Comparison of ENCODE assay signal across 25 cellular contexts in the genomic region with DNA sequence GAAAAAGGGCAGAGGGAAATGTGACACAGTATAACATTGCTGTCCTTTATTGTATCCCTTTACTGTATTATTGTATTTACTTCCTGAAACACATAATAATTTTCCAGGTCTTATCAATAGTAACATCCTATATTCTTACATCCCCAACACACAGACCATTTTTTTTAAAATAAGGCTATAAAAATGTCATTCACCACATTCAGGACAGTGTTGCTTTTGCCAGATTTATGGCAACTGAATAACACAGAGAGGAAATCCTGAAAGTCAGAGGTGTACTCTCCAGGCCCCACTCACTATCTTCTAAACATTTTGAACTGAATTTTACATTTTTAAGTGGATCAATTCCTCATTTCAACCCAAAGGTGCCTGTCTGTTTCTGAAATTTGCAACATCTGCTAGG.
A peak's percentile ranks its signal among the peaks of the same experiment; 100 is the strongest.
DNase-seq lines count a peak whose midpoint lies in the region; ATAC-seq and TF ChIP-seq lines count a peak whose summit lies in the region.
"Had no signal": no experiment of that assay in that cellular context is flagged by ENCODE, and none has a peak within 500 bp of the region (broad histone marks: within the 10 kb centered on the region; RNA-seq: fewer than 3 reads in every experiment).

No MANE protein-coding gene starts in this region.

- in situ Hi-C loops in mammary epithelial cell (cut with MboI; ENCODE audit: low sequenced_read_pairs in 2 of 2), result loop anchor here in 1 of 2 donors (25.0 kb wide), 1 partner anchor 191 kb away; no protein-coding TSS in a partner anchor

- H3K9me3 Mint-ChIP-seq in MCF 10A (ENCODE audit: unreplicated experiment) (no peaks in the 10 kb centered on the region), WTC11 (no peaks in the 10 kb centered on the region)
- H3K9me3 Mint-ChIP-seq: GM23338 had no signal

- H3K4me2 ChIP-seq in mammary epithelial cell (ENCODE audit: insufficient read depth, low read depth, low read length), result no peak overlapping the region
- H3K4me2 ChIP-seq: BLaER1, GM23338, SK-N-SH had no signal

- H3K4me3 ChIP-seq in mammary epithelial cell (replicated peaks in 1 of 3; ENCODE audit: insufficient read depth in 1 of 3, low read depth in 2 of 3, low read length in 3 of 3) (no peak overlapping the region), vagina (no peak overlapping the region)
- H3K4me3 ChIP-seq: BLaER1, GM23338, HAP-1, K562 had no signal

- H3K27ac Mint-ChIP-seq in MCF 10A (ENCODE audit: low read depth, unreplicated experiment), result peak overlapping the region; percentile 50
- no peak overlapping the region for H3K27ac Mint-ChIP-seq in WTC11
- H3K27ac Mint-ChIP-seq: GM23338 had no signal

- dilution Hi-C loops in mammary epithelial cell (cut with HindIII; ENCODE audit: low sequenced_read_pairs), result no loop called here

- H3K36me3 ChIP-seq in mammary epithelial cell (ENCODE audit: insufficient read depth, low read length) (no peaks in the 10 kb centered on the region), vagina (no peaks in the 10 kb centered on the region)
- H3K36me3 ChIP-seq: BLaER1, HAP-1 had no signal

- H3K9me3 ChIP-seq in mammary epithelial cell (replicated peaks; ENCODE audit: insufficient read depth, low read length), result no peaks in the 10 kb centered on the region
- no peaks in the 10 kb centered on the region for H3K9me3 ChIP-seq in vagina
- H3K9me3 ChIP-seq: BLaER1, HAP-1, SK-N-SH had no signal

- H3K27ac ChIP-seq in mammary epithelial cell (ENCODE audit: insufficient read depth, low read depth, low read length) (no peak overlapping the region), vagina (no peak overlapping the region)
- H3K27ac ChIP-seq: 22Rv1, BLaER1, HL-60 had no signal

- no peak for TF ChIP-seq POLR2A in vagina (IDR thresholded peaks at IDR 0.05)

- peaks cover 6% of the 10 kb centered on the region for H3K36me3 Mint-ChIP-seq in MCF 10A (ENCODE audit: insufficient read depth, unreplicated experiment)
- H3K36me3 Mint-ChIP-seq in WTC11, result no peaks in the 10 kb centered on the region

- H4K20me1 ChIP-seq in mammary epithelial cell (ENCODE audit: insufficient read depth, low read length), result no peaks in the 10 kb centered on the region
- H4K20me1 ChIP-seq: BLaER1 had no signal

- H3K4me1 ChIP-seq in mammary epithelial cell (ENCODE audit: insufficient read depth, low read length), result peaks cover 12% of the 10 kb centered on the region
- H3K4me1 ChIP-seq in vagina, result no peaks in the 10 kb centered on the region
- H3K4me1 ChIP-seq: BLaER1, HAP-1 had no signal

- no peak overlapping the region for H3K9ac ChIP-seq in mammary epithelial cell (ENCODE audit: insufficient read depth, low read length)
- H3K9ac ChIP-seq: BLaER1, SK-N-SH had no signal

- H2AFZ ChIP-seq in mammary epithelial cell (ENCODE audit: low read depth, low read length), result no peak overlapping the region
- H2AFZ ChIP-seq: GM23338 had no signal

- H3K27me3 Mint-ChIP-seq in MCF 10A (ENCODE audit: insufficient read depth, unreplicated experiment), result no peaks in the 10 kb centered on the region
- peaks cover 2% of the 10 kb centered on the region; the same call in 1 of the 2 replicates for H3K27me3 Mint-ChIP-seq in WTC11 (ENCODE audit: low read depth)
- H3K27me3 Mint-ChIP-seq: CD4-positive, alpha-beta memory T cell had no signal

- POLR2A ChIA-PET in MCF 10A (lab: Yijun Ruan, JAX), result no interaction called here
- POLR2A ChIA-PET in WTC11 (lab: Charles Lee), result no interaction called here

- H3K27me3 ChIP-seq in mammary epithelial cell (ENCODE audit: insufficient read depth, low read length) (no peaks in the 10 kb centered on the region), vagina (no peaks in the 10 kb centered on the region)
- H3K27me3 ChIP-seq: BLaER1 had no signal

- BruUV-seq in MCF 10A (replicated peaks; lab: Mats Ljungman, UMichigan), result no TSS peak
- no TSS peak for BruUV-seq in mammary epithelial cell (replicated peaks; lab: Mats Ljungman, UMichigan)

- H3K4me3 Mint-ChIP-seq in MCF 10A (ENCODE audit: unreplicated experiment) (no peak overlapping the region), WTC11 (no peak overlapping the region)
- H3K4me3 Mint-ChIP-seq: GM23338 had no signal

- peaks cover 14% of the 10 kb centered on the region for H3K4me1 Mint-ChIP-seq in MCF 10A (ENCODE audit: insufficient read depth, unreplicated experiment)
- peaks cover 4% of the 10 kb centered on the region; the same call in 1 of the 2 replicates for H3K4me1 Mint-ChIP-seq in WTC11
- H3K4me1 Mint-ChIP-seq: GM23338 had no signal

- H3K79me2 ChIP-seq in mammary epithelial cell (ENCODE audit: insufficient read depth, low read length), result no peaks in the 10 kb centered on the region

- no peak for ATAC-seq in WTC11
- ATAC-seq: GM23338, HepG2, K562, Panc1 had no signal

- TF ChIP-seq CTCF in MCF 10A (IDR thresholded peaks at IDR 0.05; ENCODE audit: unreplicated experiment), result no peak
- TF ChIP-seq CTCF in mammary epithelial cell (conservative IDR thresholded peaks at IDR 0.05 in 1 of 2, IDR thresholded peaks at IDR 0.05 in 1 of 2; ENCODE audit: extremely low read depth in 1 of 2, insufficient read depth in 1 of 2, low read depth in 1 of 2, low read length in 2 of 2), result no peak
- TF ChIP-seq CTCF in vagina (IDR thresholded peaks at IDR 0.05), result no peak
- TF ChIP-seq CTCF in WTC11 (IDR thresholded peaks at IDR 0.05), result no peak

- CTCF ChIA-PET in MCF 10A (lab: Yijun Ruan, JAX), result no interaction called here
- CTCF ChIA-PET in mammary epithelial cell (lab: Charles Lee; ENCODE audit: low non-redundant PET), result no interaction called here
- CTCF ChIA-PET in WTC11 (lab: Charles Lee), result no interaction called here

- DNase-seq in DMS153 (lab: John Stamatoyannopoulos, UW) (peak; percentile 2), DMS153 treated with DMSO at 0.1 percent for 48 hours (lab: John Stamatoyannopoulos, UW; ENCODE audit: unreplicated experiment) (no peak), MCF 10A (ENCODE audit: unreplicated experiment) (no peak), mammary epithelial cell (no peak), dermis microvascular lymphatic vessel endothelial cell (ENCODE audit: low read depth in 2 of 2) (peak; percentile 76 to 87), vagina (ENCODE audit: extremely low spot score in 2 of 2) (no peak), NCI-H446 (lab: John Stamatoyannopoulos, UW) (no peak), WTC11 (ENCODE audit: low spot score) (no peak)
- DNase-seq: ACHN; CD4-positive, alpha-beta memory T cell; NCI-H1092 treated with DMSO at 0.1 percent for 48 hours; NCI-H146; NCI-H2029 treated with DMSO at 0.1 percent for 48 hours; NCI-H446 treated with DMSO at 0.1 percent for 48 hours; NCI-H526 treated with DMSO at 0.1 percent for 48 hours; SIG-M5; SK-N-SH had no signal

- intact Hi-C loops in MCF 10A (cut with micrococcal nuclease) (no loop called here), mammary epithelial cell (cut with micrococcal nuclease) (no loop called here), vagina (cut with DNase I) (no loop called here)

TF ChIP-seq in WTC11, 78 proteins besides CTCF, POLR2A, EP300 and RAD21 (continues in another document):
- no peak for TF ChIP-seq ELF4 (CRISPR knock-in tag; IDR thresholded peaks at IDR 0.05; ENCODE audit: low read depth)
- TF ChIP-seq ZNF396 (CRISPR knock-in tag; IDR thresholded peaks at IDR 0.05; ENCODE audit: borderline replicate concordance), result no peak
- TF ChIP-seq, protein P1, sequence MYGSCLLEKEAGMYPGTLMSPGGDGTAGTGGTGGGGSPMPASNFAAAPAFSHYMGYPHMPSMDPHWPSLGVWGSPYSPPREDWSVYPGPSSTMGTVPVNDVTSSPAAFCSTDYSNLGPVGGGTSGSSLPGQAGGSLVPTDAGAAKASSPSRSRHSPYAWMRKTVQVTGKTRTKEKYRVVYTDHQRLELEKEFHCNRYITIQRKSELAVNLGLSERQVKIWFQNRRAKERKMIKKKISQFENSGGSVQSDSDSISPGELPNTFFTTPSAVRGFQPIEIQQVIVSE (CRISPR knock-in tag; IDR thresholded peaks at IDR 0.05; ENCODE audit: borderline replicate concordance), result no peak
- TF ChIP-seq ZNF263 (CRISPR knock-in tag; IDR thresholded peaks at IDR 0.05; ENCODE audit: low read depth), result no peak
- no peak for TF ChIP-seq ATF2 (CRISPR knock-in tag; IDR thresholded peaks at IDR 0.05; ENCODE audit: borderline replicate concordance, low read depth)
- no peak for TF ChIP-seq MYBL2 (CRISPR knock-in tag; IDR thresholded peaks at IDR 0.05)
- TF ChIP-seq, protein P2, sequence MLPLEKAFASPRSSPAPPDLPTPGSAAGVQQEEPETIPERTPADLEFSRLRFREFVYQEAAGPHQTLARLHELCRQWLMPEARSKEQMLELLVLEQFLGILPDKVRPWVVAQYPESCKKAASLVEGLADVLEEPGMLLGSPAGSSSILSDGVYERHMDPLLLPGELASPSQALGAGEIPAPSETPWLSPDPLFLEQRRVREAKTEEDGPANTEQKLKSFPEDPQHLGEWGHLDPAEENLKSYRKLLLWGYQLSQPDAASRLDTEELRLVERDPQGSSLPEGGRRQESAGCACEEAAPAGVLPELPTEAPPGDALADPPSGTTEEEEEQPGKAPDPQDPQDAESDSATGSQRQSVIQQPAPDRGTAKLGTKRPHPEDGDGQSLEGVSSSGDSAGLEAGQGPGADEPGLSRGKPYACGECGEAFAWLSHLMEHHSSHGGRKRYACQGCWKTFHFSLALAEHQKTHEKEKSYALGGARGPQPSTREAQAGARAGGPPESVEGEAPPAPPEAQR (CRISPR knock-in tag; IDR thresholded peaks at IDR 0.05), result no peak
- no peak for TF ChIP-seq SMAD3 (CRISPR knock-in tag; IDR thresholded peaks at IDR 0.05; ENCODE audit: borderline replicate concordance)
- TF ChIP-seq ZNF317 (CRISPR knock-in tag; IDR thresholded peaks at IDR 0.05; ENCODE audit: borderline replicate concordance, low read depth), result no peak
- no peak for TF ChIP-seq ZBTB43 (CRISPR knock-in tag; IDR thresholded peaks at IDR 0.05)

Comparison
In these comparisons a context has a peak if more than half of its experiments do, and no peak if none do; other contexts are left out.
1. DNase-seq: peak in DMS153 (single experiment) and dermis microvascular lymphatic vessel endothelial cell (2 of 2); none in DMS153 treated with DMSO at 0.1 percent for 48 hours (single experiment), MCF 10A (single experiment), mammary epithelial cell (single experiment), vagina (0 of 2), NCI-H446 (0 of 2) and WTC11 (single experiment).